In genomic region chr20:11468880-11469279, GRCh38 we compare ENCODE assay signal across 3 cellular contexts.
TF ChIP-seq lines count a peak whose summit lies in the region.

No MANE protein-coding gene starts in this region.

TF ChIP-seq in GM23338, 12 proteins besides CTCF, POLR2A, EP300 and RAD21:
- no peak for TF ChIP-seq NANOG (IDR thresholded peaks at IDR 0.05; ENCODE audit: borderline replicate concordance)
- no peak for TF ChIP-seq REST (IDR thresholded peaks at IDR 0.05; ENCODE audit: unreplicated experiment)
- TF ChIP-seq EZH2phosphoT487 (IDR thresholded peaks at IDR 0.05; ENCODE audit: unreplicated experiment) = no peak

TF ChIP-seq in HCT116, 20 proteins besides CTCF, POLR2A, EP300 and RAD21:
- TF ChIP-seq SRF (IDR thresholded peaks at IDR 0.05; ENCODE audit: low read depth) (no peak), MAX (IDR thresholded peaks at IDR 0.05) (no peak), JUND (IDR thresholded peaks at IDR 0.05) (no peak), EZH2 (IDR thresholded peaks at IDR 0.05) (no peak), ZBTB33 (IDR thresholded peaks at IDR 0.05; ENCODE audit: extremely low read depth, insufficient replicate concordance, low read length) (no peak), ELF1 (IDR thresholded peaks at IDR 0.05; ENCODE audit: borderline replicate concordance, low read depth) (no peak), YY1 (IDR thresholded peaks at IDR 0.05; ENCODE audit: extremely low read depth, insufficient replicate concordance, low read depth, low read length) (no peak), ATF3 (IDR thresholded peaks at IDR 0.05) (no peak), CBX3 (IDR thresholded peaks at IDR 0.05; ENCODE audit: low read depth) (no peak), ZNF274 (IDR thresholded peaks at IDR 0.05; ENCODE audit: low read depth, low read length) (no peak), SP1 (IDR thresholded peaks at IDR 0.05; ENCODE audit: low read depth) (no peak), ZFX (IDR thresholded peaks at IDR 0.05) (no peak), SIN3A (IDR thresholded peaks at IDR 0.05; ENCODE audit: low read depth) (no peak), TCF7L2 (IDR thresholded peaks at IDR 0.05; ENCODE audit: borderline replicate concordance, extremely low read depth, insufficient read depth, insufficient read length) (no peak), EZH2phosphoT487 (IDR thresholded peaks at IDR 0.05; ENCODE audit: borderline replicate concordance) (no peak), EGR1 (IDR thresholded peaks at IDR 0.05; ENCODE audit: low read depth) (no peak), FOSL1 (IDR thresholded peaks at IDR 0.05; ENCODE audit: low read depth) (no peak), POLR2AphosphoS5 (IDR thresholded peaks at IDR 0.05; ENCODE audit: low read depth, low read length) (no peak), CEBPB (IDR thresholded peaks at IDR 0.05; ENCODE audit: low read depth) (no peak), REST (IDR thresholded peaks at IDR 0.05; ENCODE audit: low read depth) (no peak)

TF ChIP-seq in H1, 55 proteins besides CTCF, POLR2A, EP300 and RAD21:
- TF ChIP-seq ATF2 (IDR thresholded peaks at IDR 0.05; ENCODE audit: low read length) = no peak
- no peak for TF ChIP-seq CHD1 (IDR thresholded peaks at IDR 0.05; ENCODE audit: low read depth, low read length)
- no peak for TF ChIP-seq EZH2 (IDR thresholded peaks at IDR 0.05; ENCODE audit: low read depth, low read length, severe bottlenecking)
- TF ChIP-seq MAX (IDR thresholded peaks at IDR 0.05) = no peak
- no peak for TF ChIP-seq TCF12 (IDR thresholded peaks at IDR 0.05; ENCODE audit: low read depth, low read length)
- TF ChIP-seq BRCA1 (IDR thresholded peaks at IDR 0.05; ENCODE audit: low read depth, low read length) = no peak
- TF ChIP-seq BCL11A (IDR thresholded peaks at IDR 0.05; ENCODE audit: low read depth in 2 of 2, low read length in 2 of 2) = no peak
- no peak for TF ChIP-seq RFX5 (IDR thresholded peaks at IDR 0.05; ENCODE audit: borderline replicate concordance, low read depth, low read length)
- TF ChIP-seq SP1 (IDR thresholded peaks at IDR 0.05; ENCODE audit: low read depth, low read length) = no peak
- TF ChIP-seq HDAC6 (IDR thresholded peaks at IDR 0.05; ENCODE audit: low read depth, low read length) = no peak
- TF ChIP-seq FOSL1 (IDR thresholded peaks at IDR 0.05; ENCODE audit: insufficient read depth, low read depth, low read length) = no peak
- no peak for TF ChIP-seq CHD7 (IDR thresholded peaks at IDR 0.05; ENCODE audit: insufficient replicate concordance, low read length)
- TF ChIP-seq NRF1 (IDR thresholded peaks at IDR 0.05; ENCODE audit: low read depth, low read length) = no peak
- no peak for TF ChIP-seq KDM1A (IDR thresholded peaks at IDR 0.05; ENCODE audit: borderline replicate concordance, low read length)
- TF ChIP-seq MAFK (IDR thresholded peaks at IDR 0.05; ENCODE audit: low read depth, low read length) = no peak
- TF ChIP-seq EGR1 (IDR thresholded peaks at IDR 0.05; ENCODE audit: borderline replicate concordance, low read depth, low read length) = no peak
- no peak for TF ChIP-seq SIRT6 (IDR thresholded peaks at IDR 0.05; ENCODE audit: low read length)
- no peak for TF ChIP-seq BACH1 (IDR thresholded peaks at IDR 0.05; ENCODE audit: low read length)
- no peak for TF ChIP-seq TEAD4 (IDR thresholded peaks at IDR 0.05; ENCODE audit: low read depth, low read length)
- TF ChIP-seq USF2 (IDR thresholded peaks at IDR 0.05; ENCODE audit: low read length) = no peak
